17 cellular contexts compared by ENCODE assay signal in the genomic region with DNA sequence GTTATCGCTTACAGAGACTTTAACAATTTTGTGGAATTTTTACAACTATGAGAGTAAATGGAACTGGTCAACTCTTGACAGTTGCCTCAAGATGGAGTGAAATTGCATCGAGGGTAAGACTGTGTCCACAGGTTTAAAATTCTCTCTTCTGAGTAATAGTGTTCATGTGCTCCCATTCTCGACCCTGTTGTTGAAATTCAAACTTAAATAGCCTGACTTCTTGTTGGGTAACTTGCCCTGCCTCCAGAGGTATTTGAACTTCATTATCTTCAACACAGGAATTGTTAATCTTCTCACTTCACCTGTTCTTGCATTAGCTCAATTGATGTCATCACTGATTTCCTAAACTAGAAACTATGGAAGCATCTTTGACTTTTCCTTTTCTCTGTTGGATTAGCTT.
DNase-seq lines count a peak whose midpoint lies in the region; ATAC-seq, FAIRE-seq and TF ChIP-seq lines count a peak whose summit lies in the region.
"Had no signal": no experiment of that assay in that cellular context is flagged by ENCODE, and none has a peak within 500 bp of the region (broad histone marks: within the 10 kb centered on the region; RNA-seq: fewer than 3 reads in every experiment).

No MANE protein-coding gene starts in this region.

- H3K4me1 ChIP-seq in heart left ventricle = peaks cover 8 to 67% (median 58%) of the 10 kb centered on the region in 12 donors
- H3K4me1 ChIP-seq in astrocyte (ENCODE audit: insufficient read depth, low read length) = peaks cover 9% of the 10 kb centered on the region
- H3K4me1 ChIP-seq in kidney (ENCODE audit: control insufficient read depth in 1 of 2, insufficient read depth in 1 of 2, low read depth in 1 of 2, low read length in 2 of 2) = peaks cover 0 to 25% of the 10 kb centered on the region in 2 donors
- peaks cover 10 to 63% (median 56%) of the 10 kb centered on the region in 5 donors for H3K4me1 ChIP-seq in subcutaneous abdominal adipose tissue (ENCODE audit: control insufficient read depth in 5 of 5, insufficient read depth in 5 of 5, low read length in 5 of 5)

- peaks cover 0 to 14% (median 0%) of the 10 kb centered on the region in 9 donors for H3K36me3 ChIP-seq in heart left ventricle
- H3K36me3 ChIP-seq in astrocyte (ENCODE audit: insufficient read depth, low read length) = no peaks in the 10 kb centered on the region
- no peaks in the 10 kb centered on the region for H3K36me3 ChIP-seq in kidney (ENCODE audit: control insufficient read depth in 1 of 2, insufficient read depth in 2 of 2, low read length in 2 of 2)
- H3K36me3 ChIP-seq in subcutaneous abdominal adipose tissue (ENCODE audit: control insufficient read depth in 5 of 5, insufficient read depth in 5 of 5, low read length in 5 of 5) = peaks cover 0 to 2% (median 0%) of the 10 kb centered on the region in 5 donors
- H3K36me3 ChIP-seq: cardiac muscle cell, pancreas had no signal

- TF ChIP-seq POLR2A in heart left ventricle (IDR thresholded peaks at IDR 0.05) = no peak

- no peaks in the 10 kb centered on the region for H3K36me3 Mint-ChIP-seq in astrocyte (ENCODE audit: low read depth, unreplicated experiment)

- intact Hi-C loops in heart left ventricle (cut with DNase I) (loop anchor here in 7 of 10 donors (2.0 to 10.0 kb wide), 8 partner anchors 55 to 220 kb away; a partner anchor contains a TSS), left ventricle myocardium superior (cut with micrococcal nuclease) (no loop called here), kidney (cut with DNase I) (no loop called here)

- H3K9me3 ChIP-seq in heart left ventricle = no peaks in the 10 kb centered on the region
- no peaks in the 10 kb centered on the region for H3K9me3 ChIP-seq in astrocyte (ENCODE audit: insufficient read depth, low read depth, low read length)
- H3K9me3 ChIP-seq in kidney (ENCODE audit: control insufficient read depth in 1 of 2, low read length in 2 of 2) = no peaks in the 10 kb centered on the region
- no peaks in the 10 kb centered on the region for H3K9me3 ChIP-seq in subcutaneous abdominal adipose tissue (ENCODE audit: control insufficient read depth in 5 of 5, low read length in 5 of 5)
- H3K9me3 ChIP-seq: pancreas had no signal

- H2AFZ ChIP-seq in astrocyte (ENCODE audit: low read depth, low read length) = no peak overlapping the region

- H3K27ac Mint-ChIP-seq in astrocyte (ENCODE audit: unreplicated experiment) = no peak overlapping the region

- H3K27ac ChIP-seq in heart left ventricle = peak overlapping the region in 3 of 12 donors; percentile 2 to 35 (median 6)
- no peak overlapping the region for H3K27ac ChIP-seq in astrocyte (ENCODE audit: low read depth, low read length)
- no peak overlapping the region for H3K27ac ChIP-seq in kidney (ENCODE audit: low read depth in 2 of 2, low read length in 2 of 2)
- no peak overlapping the region for H3K27ac ChIP-seq in subcutaneous abdominal adipose tissue (ENCODE audit: low read depth, low read length)
- H3K27ac ChIP-seq: cardiac muscle cell, pancreas had no signal

- TF ChIP-seq CTCF in heart left ventricle (IDR thresholded peaks at IDR 0.05) (no peak), astrocyte (IDR thresholded peaks at IDR 0.05; ENCODE audit: insufficient read depth, low read depth, low read length) (no peak), kidney (IDR thresholded peaks at IDR 0.05; ENCODE audit: borderline replicate concordance, extremely low read depth, insufficient read depth) (no peak)

- no peaks in the 10 kb centered on the region for H3K9me3 Mint-ChIP-seq in astrocyte (ENCODE audit: unreplicated experiment)

- no peak overlapping the region for H3K4me3 Mint-ChIP-seq in astrocyte (ENCODE audit: unreplicated experiment)

- no peaks in the 10 kb centered on the region for H3K27me3 Mint-ChIP-seq in astrocyte (ENCODE audit: low read depth, unreplicated experiment)

- ATAC-seq in heart left ventricle = no peak
- ATAC-seq in left ventricle myocardium superior = no peak
- no peak for ATAC-seq in GM21526 (IDR thresholded peaks at IDR 0.05; ENCODE audit: low FRiP score, unreplicated experiment)
- ATAC-seq: esophagus mucosa, pancreas had no signal

- DNase-seq in heart left ventricle = no peak
- DNase-seq in left ventricle myocardium superior = no peak
- no peak for DNase-seq in astrocyte (ENCODE audit: low read depth)
- no peak for DNase-seq in kidney
- DNase-seq in inferior parietal cortex (ENCODE audit: extremely low spot score) = no peak
- DNase-seq in Kasumi-1 (lab: John Stamatoyannopoulos, UW) = no peak
- DNase-seq: activated gamma-delta T cell, HCEC 1CT, NCI-H524, pancreas had no signal

- H3K4me3 ChIP-seq in heart left ventricle = peak overlapping the region in 8 of 12 donors; percentile 4 to 89 (median 72)
- H3K4me3 ChIP-seq in astrocyte (ENCODE audit: insufficient read depth, low read depth, low read length) = no peak overlapping the region
- peak overlapping the region; percentile 10 to 15 for H3K4me3 ChIP-seq in kidney (ENCODE audit: low read length in 2 of 2)
- peak overlapping the region in 1 of 5 donors; percentile 24 for H3K4me3 ChIP-seq in subcutaneous abdominal adipose tissue (ENCODE audit: low read depth in 1 of 5, low read length in 5 of 5)
- H3K4me3 ChIP-seq: cardiac muscle cell had no signal

- H4K20me1 ChIP-seq in astrocyte (ENCODE audit: insufficient read depth, low read length) = peaks cover 29% of the 10 kb centered on the region

- peaks cover 32% of the 10 kb centered on the region for H3K79me2 ChIP-seq in astrocyte (ENCODE audit: insufficient read depth, low read length)

- no peak for FAIRE-seq in astrocyte (lab: Jason Lieb, UNC)
- no peak for FAIRE-seq in kidney (lab: Jason Lieb, UNC)
- FAIRE-seq: D721Med, G401.6, pancreas, urothelium cell line had no signal

- H3K4me2 ChIP-seq in astrocyte (ENCODE audit: low read length) = peak overlapping the region; percentile 39

- WGBS in heart left ventricle, 4 donors = 53 to 73% (median 67%) methylated on average over 3 of the region's 3 CpGs

- H3K27me3 ChIP-seq in heart left ventricle (no peaks in the 10 kb centered on the region), astrocyte (ENCODE audit: insufficient read depth, low read length) (no peaks in the 10 kb centered on the region), subcutaneous abdominal adipose tissue (ENCODE audit: control insufficient read depth in 5 of 5, insufficient read depth in 4 of 5, low read length in 5 of 5) (no peaks in the 10 kb centered on the region)
- H3K27me3 ChIP-seq: cardiac muscle cell, pancreas had no signal

- H3K9ac ChIP-seq in astrocyte (ENCODE audit: low read length) = no peak overlapping the region
- peak overlapping the region in 1 of 2 donors; percentile 7 for H3K9ac ChIP-seq in kidney (ENCODE audit: low read length in 2 of 2)
- peak overlapping the region in 3 of 5 donors; percentile 8 to 31 (median 29) for H3K9ac ChIP-seq in subcutaneous abdominal adipose tissue (ENCODE audit: low read length in 5 of 5)

- peaks cover 2% of the 10 kb centered on the region for H3K4me1 Mint-ChIP-seq in astrocyte (ENCODE audit: low read depth, unreplicated experiment)

Comparison
In these comparisons a context has a peak if more than half of its experiments do, and no peak if none do; other contexts are left out.
1. intact Hi-C loops: an anchor here in heart left ventricle (2.0 to 10.0 kb wide); none called in left ventricle myocardium superior and kidney.